38 cellular contexts compared by ENCODE assay signal in the genomic region with DNA sequence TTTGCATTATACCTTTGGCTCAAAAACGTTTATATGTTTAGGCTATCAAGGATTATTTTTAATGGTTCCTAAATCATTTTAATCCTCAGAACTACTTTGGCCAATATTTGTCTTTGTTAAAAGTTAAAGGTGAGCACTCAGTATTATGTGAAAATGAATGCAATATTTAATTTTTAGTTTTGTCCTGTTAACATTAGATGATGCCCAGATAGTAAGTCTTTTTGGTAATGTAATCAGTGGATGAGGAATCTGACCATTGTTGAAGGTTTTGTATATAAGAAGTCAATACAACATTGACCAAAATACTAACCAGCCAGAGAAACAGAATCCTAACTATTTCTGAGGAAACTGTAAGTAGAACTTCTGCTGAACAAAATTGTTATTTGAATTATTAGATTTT. TPM values are rescaled to one million over a fixed set of nuclear protein-coding genes. Genes with fewer than 3 reads are reported as not detected.
"Had no signal": no experiment of that assay in that cellular context is flagged by ENCODE, and none has a peak within 500 bp of the region (broad histone marks: within the 10 kb centered on the region; RNA-seq: fewer than 3 reads in every experiment).

A gene with protein sequence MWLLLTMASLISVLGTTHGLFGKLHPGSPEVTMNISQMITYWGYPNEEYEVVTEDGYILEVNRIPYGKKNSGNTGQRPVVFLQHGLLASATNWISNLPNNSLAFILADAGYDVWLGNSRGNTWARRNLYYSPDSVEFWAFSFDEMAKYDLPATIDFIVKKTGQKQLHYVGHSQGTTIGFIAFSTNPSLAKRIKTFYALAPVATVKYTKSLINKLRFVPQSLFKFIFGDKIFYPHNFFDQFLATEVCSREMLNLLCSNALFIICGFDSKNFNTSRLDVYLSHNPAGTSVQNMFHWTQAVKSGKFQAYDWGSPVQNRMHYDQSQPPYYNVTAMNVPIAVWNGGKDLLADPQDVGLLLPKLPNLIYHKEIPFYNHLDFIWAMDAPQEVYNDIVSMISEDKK (plus strand): TSS at position 301 of the 400 bp plus-strand sequence. CDS start 2,856 bp downstream, outside the sequence.

- H3K4me1 ChIP-seq: ascending aorta had no signal

- H3K27ac Mint-ChIP-seq: activated B cell treated with CpG ODN at 0.5 μM for 24 hours; activated CD4-positive, alpha-beta memory T cell treated with anti-CD3 and anti-CD28 coated beads for 36 hours; activated CD4-positive, alpha-beta T cell treated with anti-CD3 and anti-CD28 coated beads, Interleukin-2, amount 10 ng/mL, durations not matched to agents 24 days and 14 days; activated CD8-positive, alpha-beta T cell treated with anti-CD3 and anti-CD28 coated beads for 36 hours; activated naive CD4-positive, alpha-beta T cell treated with anti-CD3 and anti-CD28 coated beads for 36 hours; activated naive CD4-positive, alpha-beta T cell treated with anti-CD3 and anti-CD28 coated beads, Interleukin-2, amount 50 U/mL, for 72 hours; activated naive CD8-positive, alpha-beta T cell treated with anti-CD3 and anti-CD28 coated beads for 36 hours; activated T-cell treated with anti-CD3 and anti-CD28 coated beads, Interleukin-2, amount 50 U/mL, for 72 hours; activated T-helper 1 cell treated with anti-CD3 and anti-CD28 coated beads, Interleukin-12 subunit alpha, Interleukin-12 subunit beta, Interleukin-2, Interleukin-4 antibody, amounts not matched to agents 30 ng/mL and 10 ng/mL and 1 ng/mL, durations not matched to agents 14 hours and 24 hours and 36 hours; activated T-helper 17 cell treated with anti-CD3 and anti-CD28 coated beads, Interleukin-2, amount 50 U/mL, for 72 hours; brain; T-helper 1 cell treated with Interleukin-12 subunit alpha and Interleukin-12 subunit beta and Interleukin-4 antibody, amounts not matched to agents 30 μg/mL and 1 μg/mL, for 36 hours; T-helper 2 cell treated with Interferon-gamma antibody and Interleukin-4, amounts not matched to agents 5 μg/mL and 100 μg/mL, for 36 hours had no signal

- H3K4me3 ChIP-seq: ascending aorta, cardiac muscle cell had no signal

- H3K9me3 Mint-ChIP-seq: activated CD4-positive, alpha-beta memory T cell treated with anti-CD3 and anti-CD28 coated beads for 36 hours; activated CD4-positive, alpha-beta T cell treated with anti-CD3 and anti-CD28 coated beads, Interleukin-2, amount 10 ng/mL, durations not matched to agents 24 days and 14 days; activated CD8-positive, alpha-beta T cell treated with anti-CD3 and anti-CD28 coated beads for 36 hours; activated naive CD4-positive, alpha-beta T cell treated with anti-CD3 and anti-CD28 coated beads for 36 hours; activated T-cell treated with anti-CD3 and anti-CD28 coated beads, Interleukin-2, amount 50 U/mL, for 4 hours; activated T-helper 1 cell treated with anti-CD3 and anti-CD28 coated beads, Interleukin-12 subunit alpha, Interleukin-12 subunit beta, Interleukin-2, Interleukin-4 antibody, amounts not matched to agents 30 ng/mL and 10 ng/mL and 1 ng/mL, durations not matched to agents 14 hours and 24 hours and 36 hours; activated T-helper 17 cell treated with anti-CD3 and anti-CD28 coated beads, Interleukin-2, amount 50 U/mL, for 72 hours; central memory CD8-positive, alpha-beta T cell; T-helper 1 cell treated with Interleukin-12 subunit alpha and Interleukin-12 subunit beta and Interleukin-4 antibody, amounts not matched to agents 30 μg/mL and 1 μg/mL, for 36 hours; T-helper 2 cell treated with Interferon-gamma antibody and Interleukin-4, amounts not matched to agents 5 μg/mL and 100 μg/mL, for 36 hours had no signal

- DNase-seq: activated B cell treated with CpG ODN at 0.5 μM for 24 hours; activated CD4-positive, alpha-beta memory T cell treated with anti-CD3 and anti-CD28 coated beads for 36 hours; activated CD4-positive, alpha-beta T cell treated with anti-CD3 and anti-CD28 coated beads for 4 hours; activated CD4-positive, alpha-beta T cell treated with anti-CD3 and anti-CD28 coated beads, Interleukin-2, amount 10 ng/mL, durations not matched to agents 24 days and 14 days; activated CD4-positive, alpha-beta T cell treated with anti-CD3 and anti-CD28 coated beads, Interleukin-2, amount 50 U/mL, for 1 hour; activated CD4-positive, alpha-beta T cell treated with anti-CD3 and anti-CD28 coated beads, Interleukin-2, amount 50 U/mL, for 4 hours; activated CD4-positive, CD25-positive, alpha-beta regulatory T cell treated with anti-CD3 and anti-CD28 coated beads, Interleukin-2, amount 50 U/mL, for 72 hours; activated CD8-positive, alpha-beta memory T cell treated with anti-CD3 and anti-CD28 coated beads, Interleukin-2, amount 50 U/mL, for 4 hours; activated CD8-positive, alpha-beta T cell treated with anti-CD3 and anti-CD28 coated beads for 36 hours; activated effector memory CD4-positive, alpha-beta T cell treated with anti-CD3 and anti-CD28 coated beads, Interleukin-2, amount 50 U/mL, for 16 hours; activated gamma-delta T cell treated with Interleukin-2 at 50 U/mL for 16 hours; activated naive CD4-positive, alpha-beta T cell; activated naive CD4-positive, alpha-beta T cell treated with anti-CD3 and anti-CD28 coated beads for 36 hours; activated naive CD8-positive, alpha-beta T cell treated with anti-CD3 and anti-CD28 coated beads for 36 hours; activated T-cell treated with anti-CD3 and anti-CD28 coated beads for 4 hours; activated T-cell treated with anti-CD3 and anti-CD28 coated beads, Interleukin-2, amount 50 U/mL, for 1 hour; activated T-cell treated with anti-CD3 and anti-CD28 coated beads, Interleukin-2, amount 50 U/mL, for 4 hours; activated T-cell treated with anti-CD3 and anti-CD28 coated beads, Interleukin-2, amount 50 U/mL, for 72 hours; amygdala; anterior cingulate cortex; caudate nucleus; cerebellar nuclear complex; T-helper 1 cell; T-helper 2 cell; T-helper 9 cell had no signal

- H3K36me3 ChIP-seq: ascending aorta, cardiac muscle cell had no signal

- H3K9me3 ChIP-seq: ascending aorta had no signal

- H3K4me1 Mint-ChIP-seq: activated B cell treated with CpG ODN at 0.5 μM for 24 hours; activated CD4-positive, alpha-beta T cell treated with anti-CD3 and anti-CD28 coated beads, Interleukin-2, amount 10 ng/mL, durations not matched to agents 24 days and 14 days; activated T-helper 17 cell treated with anti-CD3 and anti-CD28 coated beads, Interleukin-2, amount 50 U/mL, for 72 hours; brain; central memory CD8-positive, alpha-beta T cell had no signal

- H3K4me3 Mint-ChIP-seq: activated B cell treated with CpG ODN at 0.5 μM for 24 hours; activated CD4-positive, alpha-beta memory T cell treated with anti-CD3 and anti-CD28 coated beads for 36 hours; activated CD4-positive, alpha-beta T cell treated with anti-CD3 and anti-CD28 coated beads, Interleukin-2, amount 10 ng/mL, durations not matched to agents 24 days and 14 days; activated CD8-positive, alpha-beta T cell treated with anti-CD3 and anti-CD28 coated beads for 36 hours; activated naive CD4-positive, alpha-beta T cell treated with anti-CD3 and anti-CD28 coated beads for 36 hours; activated naive CD8-positive, alpha-beta T cell treated with anti-CD3 and anti-CD28 coated beads for 36 hours; activated T-cell treated with anti-CD3 and anti-CD28 coated beads, Interleukin-2, amount 50 U/mL, for 4 hours; activated T-cell treated with anti-CD3 and anti-CD28 coated beads, Interleukin-2, amount 50 U/mL, for 72 hours; activated T-helper 1 cell treated with anti-CD3 and anti-CD28 coated beads, Interleukin-12 subunit alpha, Interleukin-12 subunit beta, Interleukin-2, Interleukin-4 antibody, amounts not matched to agents 30 ng/mL and 10 ng/mL and 1 ng/mL, durations not matched to agents 14 hours and 24 hours and 36 hours; activated T-helper 17 cell treated with anti-CD3 and anti-CD28 coated beads, Interleukin-2, amount 50 U/mL, for 72 hours; brain; central memory CD8-positive, alpha-beta T cell; T-helper 1 cell treated with Interleukin-12 subunit alpha and Interleukin-12 subunit beta and Interleukin-4 antibody, amounts not matched to agents 30 μg/mL and 1 μg/mL, for 36 hours; T-helper 2 cell treated with Interferon-gamma antibody and Interleukin-4, amounts not matched to agents 5 μg/mL and 100 μg/mL, for 36 hours had no signal

- H3K27me3 ChIP-seq: ascending aorta, cardiac muscle cell had no signal

- ATAC-seq: activated CD8-positive, alpha-beta T cell treated with anti-CD3 and anti-CD28 coated beads for 36 hours; activated naive CD4-positive, alpha-beta T cell treated with anti-CD3 and anti-CD28 coated beads, Interleukin-2, amount 50 U/mL, for 72 hours; activated T-cell treated with anti-CD3 and anti-CD28 coated beads, Interleukin-2, amount 50 U/mL, for 4 hours; activated T-cell treated with anti-CD3 and anti-CD28 coated beads, Interleukin-2, amount 50 U/mL, for 72 hours; activated T-helper 17 cell treated with anti-CD3 and anti-CD28 coated beads, Interleukin-2, amount 50 U/mL, for 72 hours had no signal

- H3K36me3 Mint-ChIP-seq: activated CD4-positive, alpha-beta memory T cell treated with anti-CD3 and anti-CD28 coated beads for 36 hours; activated naive CD8-positive, alpha-beta T cell treated with anti-CD3 and anti-CD28 coated beads for 36 hours; brain had no signal

- H3K27ac ChIP-seq: ascending aorta, cardiac muscle cell, VCaP had no signal

RNA-seq across cellular contexts. Expression of the gene that starts here (rescaled TPM):
- total RNA-seq: activated B cell treated with CpG ODN at 0.5 μM for 24 hours; activated CD4-positive, alpha-beta memory T cell treated with anti-CD3 and anti-CD28 coated beads for 36 hours; activated CD4-positive, alpha-beta T cell treated with anti-CD3 and anti-CD28 coated beads, Interleukin-2, amount 10 ng/mL, durations not matched to agents 24 days and 14 days; activated CD8-positive, alpha-beta memory T cell treated with anti-CD3 and anti-CD28 coated beads for 36 hours; activated CD8-positive, alpha-beta T cell treated with anti-CD3 and anti-CD28 coated beads for 36 hours; activated naive CD4-positive, alpha-beta T cell treated with anti-CD3 and anti-CD28 coated beads for 36 hours; activated naive CD4-positive, alpha-beta T cell treated with anti-CD3 and anti-CD28 coated beads, Interleukin-2, amount 50 U/mL, for 72 hours; activated naive CD8-positive, alpha-beta T cell treated with anti-CD3 and anti-CD28 coated beads for 36 hours; activated T-cell treated with anti-CD3 and anti-CD28 coated beads, Interleukin-2, amount 50 U/mL, for 4 hours; activated T-cell treated with anti-CD3 and anti-CD28 coated beads, Interleukin-2, amount 50 U/mL, for 72 hours; activated T-helper 1 cell treated with anti-CD3 and anti-CD28 coated beads, Interleukin-12 subunit alpha, Interleukin-12 subunit beta, Interleukin-2, Interleukin-4 antibody, amounts not matched to agents 30 ng/mL and 10 ng/mL and 1 ng/mL, durations not matched to agents 14 hours and 24 hours and 36 hours; activated T-helper 17 cell treated with anti-CD3 and anti-CD28 coated beads, Interleukin-2, amount 50 U/mL, for 72 hours; bronchial epithelial cell; cardiac muscle cell; chondrocyte had no signal
- polyA plus RNA-seq: cardiac muscle cell had no signal
